In the genomic region with DNA sequence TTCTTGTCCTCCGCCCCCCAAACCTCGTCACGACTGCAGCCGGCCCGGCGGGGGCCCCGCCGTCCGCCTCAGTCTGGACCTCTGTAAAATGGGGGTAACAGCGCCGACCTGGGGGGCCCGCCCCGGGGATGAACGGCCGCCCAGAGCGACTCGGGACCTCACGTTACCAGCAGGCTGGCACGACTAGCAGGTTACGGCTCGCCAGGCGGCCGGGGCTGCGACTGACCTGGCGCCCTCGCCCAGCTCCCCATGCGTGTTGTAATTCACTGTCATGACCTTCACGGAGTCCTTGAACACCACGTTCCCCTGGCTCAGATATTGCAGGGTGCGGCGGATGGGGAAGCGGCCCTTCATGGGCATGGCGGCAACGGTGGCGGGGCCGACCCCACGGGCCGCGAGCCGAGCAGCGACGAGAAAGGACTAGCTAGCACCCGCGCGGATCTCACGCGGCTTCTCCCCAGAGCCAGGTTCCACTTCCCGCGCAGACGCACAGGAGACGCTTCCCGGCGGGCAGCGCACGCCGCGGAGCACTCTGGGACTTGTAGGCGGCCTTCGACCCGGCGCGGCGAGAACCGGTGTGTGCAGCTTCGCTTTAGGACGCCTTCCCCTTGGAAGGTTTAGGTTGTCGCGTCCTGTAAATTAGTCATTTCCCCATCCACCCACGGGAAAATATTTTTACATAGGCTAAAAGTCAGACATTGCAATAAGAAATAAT, we compare ENCODE assay signal across 1 cellular context.
TF ChIP-seq lines count a peak whose summit lies in the region.

A gene (minus strand): TSS at position 481 of the 715 bp plus-strand sequence. CDS start 121 bp downstream, at position 360.

TF ChIP-seq in K562, 482 proteins besides CTCF, POLR2A, EP300 and RAD21 (continued from another document and continues in another):
- TF ChIP-seq, protein P1, sequence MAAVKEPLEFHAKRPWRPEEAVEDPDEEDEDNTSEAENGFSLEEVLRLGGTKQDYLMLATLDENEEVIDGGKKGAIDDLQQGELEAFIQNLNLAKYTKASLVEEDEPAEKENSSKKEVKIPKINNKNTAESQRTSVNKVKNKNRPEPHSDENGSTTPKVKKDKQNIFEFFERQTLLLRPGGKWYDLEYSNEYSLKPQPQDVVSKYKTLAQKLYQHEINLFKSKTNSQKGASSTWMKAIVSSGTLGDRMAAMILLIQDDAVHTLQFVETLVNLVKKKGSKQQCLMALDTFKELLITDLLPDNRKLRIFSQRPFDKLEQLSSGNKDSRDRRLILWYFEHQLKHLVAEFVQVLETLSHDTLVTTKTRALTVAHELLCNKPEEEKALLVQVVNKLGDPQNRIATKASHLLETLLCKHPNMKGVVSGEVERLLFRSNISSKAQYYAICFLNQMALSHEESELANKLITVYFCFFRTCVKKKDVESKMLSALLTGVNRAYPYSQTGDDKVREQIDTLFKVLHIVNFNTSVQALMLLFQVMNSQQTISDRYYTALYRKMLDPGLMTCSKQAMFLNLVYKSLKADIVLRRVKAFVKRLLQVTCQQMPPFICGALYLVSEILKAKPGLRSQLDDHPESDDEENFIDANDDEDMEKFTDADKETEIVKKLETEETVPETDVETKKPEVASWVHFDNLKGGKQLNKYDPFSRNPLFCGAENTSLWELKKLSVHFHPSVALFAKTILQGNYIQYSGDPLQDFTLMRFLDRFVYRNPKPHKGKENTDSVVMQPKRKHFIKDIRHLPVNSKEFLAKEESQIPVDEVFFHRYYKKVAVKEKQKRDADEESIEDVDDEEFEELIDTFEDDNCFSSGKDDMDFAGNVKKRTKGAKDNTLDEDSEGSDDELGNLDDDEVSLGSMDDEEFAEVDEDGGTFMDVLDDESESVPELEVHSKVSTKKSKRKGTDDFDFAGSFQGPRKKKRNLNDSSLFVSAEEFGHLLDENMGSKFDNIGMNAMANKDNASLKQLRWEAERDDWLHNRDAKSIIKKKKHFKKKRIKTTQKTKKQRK (IDR thresholded peaks at IDR 0.05; ENCODE audit: borderline replicate concordance, low read depth, low read length): no peak
- TF ChIP-seq ZNF445 (CRISPR knock-in tag; IDR thresholded peaks at IDR 0.05; ENCODE audit: low read depth) (no peak), FOXM1 (IDR thresholded peaks at IDR 0.05; ENCODE audit: low read depth) (no peak), FOXM1 (CRISPR knock-in tag; IDR thresholded peaks at IDR 0.05; ENCODE audit: low read depth) (peak; percentile 67; the same call in 1 of the 2 replicates), CHD1 (IDR thresholded peaks at IDR 0.05; ENCODE audit: low read length) (peak; percentile 94), PCBP1 (IDR thresholded peaks at IDR 0.05; ENCODE audit: low read depth, low read length, poor library complexity, severe bottlenecking) (peak; percentile 25), GTF2A2 (tag; IDR thresholded peaks at IDR 0.05) (no peak), PTRF (tag; IDR thresholded peaks at IDR 0.05) (no peak), PRMT5 (CRISPR knock-in tag; IDR thresholded peaks at IDR 0.05) (no peak), ELF4 (CRISPR knock-in tag; IDR thresholded peaks at IDR 0.05) (0 out of 2 replicates have a peak, but pooled peaks have one; percentile 45), SMAD4 (CRISPR knock-in tag; conservative IDR thresholded peaks at IDR 0.05) (0 out of 2 replicates have a peak, but pooled peaks have one; percentile 26), RB1 (IDR thresholded peaks at IDR 0.05; ENCODE audit: low read depth) (peak; percentile 91), CBX8 (IDR thresholded peaks at IDR 0.05; ENCODE audit: borderline replicate concordance, extremely low read depth, low read depth, low read length, poor library complexity, severe bottlenecking) (no peak), ZNF431 (CRISPR knock-in tag; IDR thresholded peaks at IDR 0.05) (peak; percentile 75), SREBF2 (CRISPR knock-in tag; IDR thresholded peaks at IDR 0.05) (no peak), ZNF347 (CRISPR knock-in tag; IDR thresholded peaks at IDR 0.05; ENCODE audit: low read depth) (no peak), MIER1 (IDR thresholded peaks at IDR 0.05; ENCODE audit: low read depth) (no peak), TBL1XR1 (IDR thresholded peaks at IDR 0.05; ENCODE audit: low read length in 2 of 2) (0 out of 4 replicates have a peak, but pooled peaks of 1 of the 2 experiments have one; percentile 23), ZNF561 (CRISPR knock-in tag; conservative IDR thresholded peaks at IDR 0.05) (no peak), MAZ (CRISPR knock-in tag; conservative IDR thresholded peaks at IDR 0.05 in 1 of 2, IDR thresholded peaks at IDR 0.05 in 1 of 2) (peak in 1 of 2 experiments; percentile 70; a peak in 3 of 4 replicates), MYC (IDR thresholded peaks at IDR 0.05; ENCODE audit: low read depth, low read length) (peak; percentile 97), MYC (CRISPR knock-in tag; IDR thresholded peaks at IDR 0.05; ENCODE audit: borderline replicate concordance, low read depth) (peak; percentile 96), MCM3 (IDR thresholded peaks at IDR 0.05) (no peak), RBM39 (optimal IDR thresholded peaks at IDR 0.05; ENCODE audit: low read depth, low read length) (no peak), ZNF274 (IDR thresholded peaks at IDR 0.05; ENCODE audit: borderline replicate concordance, low read depth, low read length) (no peak), MEIS2 (IDR thresholded peaks at IDR 0.05; ENCODE audit: partially characterized antibody) (peak; percentile 81), PHF21A (IDR thresholded peaks at IDR 0.05; ENCODE audit: borderline replicate concordance, low read depth) (no peak), CCNT2 (IDR thresholded peaks at IDR 0.05; ENCODE audit: borderline replicate concordance, extremely low read depth, insufficient read length, low read depth, low read length) (peak; percentile 72), POLR3A (IDR thresholded peaks at IDR 0.05; ENCODE audit: borderline replicate concordance, extremely low read depth, insufficient read depth, insufficient read length) (no peak), TCF7 (IDR thresholded peaks at IDR 0.05; ENCODE audit: borderline replicate concordance) (peak; percentile 38; the same call in 1 of the 2 replicates), NFYB (IDR thresholded peaks at IDR 0.05; ENCODE audit: extremely low read depth, insufficient read length) (no peak), OTX1 (CRISPR knock-in tag; IDR thresholded peaks at IDR 0.05) (peak; percentile 84; the same call in 1 of the 2 replicates), CBFA2T3 (IDR thresholded peaks at IDR 0.05) (no peak), ZBTB8A (IDR thresholded peaks at IDR 0.05; ENCODE audit: partially characterized antibody) (no peak), ATF7 (IDR thresholded peaks at IDR 0.05) (peak; percentile 81), C11orf30 (IDR thresholded peaks at IDR 0.05; ENCODE audit: low read depth) (peak; percentile 15; the same call in 1 of the 2 replicates), KDM4B (IDR thresholded peaks at IDR 0.05; ENCODE audit: borderline replicate concordance in 2 of 2, low read depth in 1 of 2) (peak in 1 of 2 experiments; percentile 78; a peak in 1 of 4 replicates), ARID1B (IDR thresholded peaks at IDR 0.05) (0 out of 2 replicates have a peak, but pooled peaks have one; percentile 15), HNRNPL (IDR thresholded peaks at IDR 0.05; ENCODE audit: low read depth, low read length) (peak; percentile 77; the same call in 1 of the 2 replicates), TFAM (CRISPR knock-in tag; conservative IDR thresholded peaks at IDR 0.05) (no peak), BRD9 (IDR thresholded peaks at IDR 0.05; ENCODE audit: low read depth, partially characterized antibody) (no peak), EWSR1 (IDR thresholded peaks at IDR 0.05; ENCODE audit: borderline replicate concordance, low read depth, partially characterized antibody) (no peak), ATF1 (CRISPR knock-in tag; IDR thresholded peaks at IDR 0.05) (no peak), ATF1 (tag; IDR thresholded peaks at IDR 0.05) (peak; percentile 61; the same call in 1 of the 2 replicates)
- TF ChIP-seq, protein P2, sequence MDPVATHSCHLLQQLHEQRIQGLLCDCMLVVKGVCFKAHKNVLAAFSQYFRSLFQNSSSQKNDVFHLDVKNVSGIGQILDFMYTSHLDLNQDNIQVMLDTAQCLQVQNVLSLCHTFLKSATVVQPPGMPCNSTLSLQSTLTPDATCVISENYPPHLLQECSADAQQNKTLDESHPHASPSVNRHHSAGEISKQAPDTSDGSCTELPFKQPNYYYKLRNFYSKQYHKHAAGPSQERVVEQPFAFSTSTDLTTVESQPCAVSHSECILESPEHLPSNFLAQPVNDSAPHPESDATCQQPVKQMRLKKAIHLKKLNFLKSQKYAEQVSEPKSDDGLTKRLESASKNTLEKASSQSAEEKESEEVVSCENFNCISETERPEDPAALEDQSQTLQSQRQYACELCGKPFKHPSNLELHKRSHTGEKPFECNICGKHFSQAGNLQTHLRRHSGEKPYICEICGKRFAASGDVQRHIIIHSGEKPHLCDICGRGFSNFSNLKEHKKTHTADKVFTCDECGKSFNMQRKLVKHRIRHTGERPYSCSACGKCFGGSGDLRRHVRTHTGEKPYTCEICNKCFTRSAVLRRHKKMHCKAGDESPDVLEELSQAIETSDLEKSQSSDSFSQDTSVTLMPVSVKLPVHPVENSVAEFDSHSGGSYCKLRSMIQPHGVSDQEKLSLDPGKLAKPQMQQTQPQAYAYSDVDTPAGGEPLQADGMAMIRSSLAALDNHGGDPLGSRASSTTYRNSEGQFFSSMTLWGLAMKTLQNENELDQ (CRISPR knock-in tag; IDR thresholded peaks at IDR 0.05; ENCODE audit: borderline replicate concordance): no peak
- TF ChIP-seq, protein P3, sequence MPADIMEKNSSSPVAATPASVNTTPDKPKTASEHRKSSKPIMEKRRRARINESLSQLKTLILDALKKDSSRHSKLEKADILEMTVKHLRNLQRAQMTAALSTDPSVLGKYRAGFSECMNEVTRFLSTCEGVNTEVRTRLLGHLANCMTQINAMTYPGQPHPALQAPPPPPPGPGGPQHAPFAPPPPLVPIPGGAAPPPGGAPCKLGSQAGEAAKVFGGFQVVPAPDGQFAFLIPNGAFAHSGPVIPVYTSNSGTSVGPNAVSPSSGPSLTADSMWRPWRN (IDR thresholded peaks at IDR 0.05; ENCODE audit: low read depth): no peak
- TF ChIP-seq, protein P4, sequence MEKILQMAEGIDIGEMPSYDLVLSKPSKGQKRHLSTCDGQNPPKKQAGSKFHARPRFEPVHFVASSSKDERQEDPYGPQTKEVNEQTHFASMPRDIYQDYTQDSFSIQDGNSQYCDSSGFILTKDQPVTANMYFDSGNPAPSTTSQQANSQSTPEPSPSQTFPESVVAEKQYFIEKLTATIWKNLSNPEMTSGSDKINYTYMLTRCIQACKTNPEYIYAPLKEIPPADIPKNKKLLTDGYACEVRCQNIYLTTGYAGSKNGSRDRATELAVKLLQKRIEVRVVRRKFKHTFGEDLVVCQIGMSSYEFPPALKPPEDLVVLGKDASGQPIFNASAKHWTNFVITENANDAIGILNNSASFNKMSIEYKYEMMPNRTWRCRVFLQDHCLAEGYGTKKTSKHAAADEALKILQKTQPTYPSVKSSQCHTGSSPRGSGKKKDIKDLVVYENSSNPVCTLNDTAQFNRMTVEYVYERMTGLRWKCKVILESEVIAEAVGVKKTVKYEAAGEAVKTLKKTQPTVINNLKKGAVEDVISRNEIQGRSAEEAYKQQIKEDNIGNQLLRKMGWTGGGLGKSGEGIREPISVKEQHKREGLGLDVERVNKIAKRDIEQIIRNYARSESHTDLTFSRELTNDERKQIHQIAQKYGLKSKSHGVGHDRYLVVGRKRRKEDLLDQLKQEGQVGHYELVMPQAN (IDR thresholded peaks at IDR 0.05; ENCODE audit: borderline replicate concordance): peak; percentile 93
- TF ChIP-seq, protein P5, sequence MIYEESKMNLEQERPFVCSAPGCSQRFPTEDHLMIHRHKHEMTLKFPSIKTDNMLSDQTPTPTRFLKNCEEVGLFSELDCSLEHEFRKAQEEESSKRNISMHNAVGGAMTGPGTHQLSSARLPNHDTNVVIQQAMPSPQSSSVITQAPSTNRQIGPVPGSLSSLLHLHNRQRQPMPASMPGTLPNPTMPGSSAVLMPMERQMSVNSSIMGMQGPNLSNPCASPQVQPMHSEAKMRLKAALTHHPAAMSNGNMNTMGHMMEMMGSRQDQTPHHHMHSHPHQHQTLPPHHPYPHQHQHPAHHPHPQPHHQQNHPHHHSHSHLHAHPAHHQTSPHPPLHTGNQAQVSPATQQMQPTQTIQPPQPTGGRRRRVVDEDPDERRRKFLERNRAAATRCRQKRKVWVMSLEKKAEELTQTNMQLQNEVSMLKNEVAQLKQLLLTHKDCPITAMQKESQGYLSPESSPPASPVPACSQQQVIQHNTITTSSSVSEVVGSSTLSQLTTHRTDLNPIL (CRISPR knock-in tag; IDR thresholded peaks at IDR 0.05): no peak
- TF ChIP-seq, protein P6, sequence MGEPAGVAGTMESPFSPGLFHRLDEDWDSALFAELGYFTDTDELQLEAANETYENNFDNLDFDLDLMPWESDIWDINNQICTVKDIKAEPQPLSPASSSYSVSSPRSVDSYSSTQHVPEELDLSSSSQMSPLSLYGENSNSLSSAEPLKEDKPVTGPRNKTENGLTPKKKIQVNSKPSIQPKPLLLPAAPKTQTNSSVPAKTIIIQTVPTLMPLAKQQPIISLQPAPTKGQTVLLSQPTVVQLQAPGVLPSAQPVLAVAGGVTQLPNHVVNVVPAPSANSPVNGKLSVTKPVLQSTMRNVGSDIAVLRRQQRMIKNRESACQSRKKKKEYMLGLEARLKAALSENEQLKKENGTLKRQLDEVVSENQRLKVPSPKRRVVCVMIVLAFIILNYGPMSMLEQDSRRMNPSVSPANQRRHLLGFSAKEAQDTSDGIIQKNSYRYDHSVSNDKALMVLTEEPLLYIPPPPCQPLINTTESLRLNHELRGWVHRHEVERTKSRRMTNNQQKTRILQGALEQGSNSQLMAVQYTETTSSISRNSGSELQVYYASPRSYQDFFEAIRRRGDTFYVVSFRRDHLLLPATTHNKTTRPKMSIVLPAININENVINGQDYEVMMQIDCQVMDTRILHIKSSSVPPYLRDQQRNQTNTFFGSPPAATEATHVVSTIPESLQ (CRISPR knock-in tag; IDR thresholded peaks at IDR 0.05): 0 out of 2 replicates have a peak, but pooled peaks have one; percentile 18
- TF ChIP-seq, protein P7, sequence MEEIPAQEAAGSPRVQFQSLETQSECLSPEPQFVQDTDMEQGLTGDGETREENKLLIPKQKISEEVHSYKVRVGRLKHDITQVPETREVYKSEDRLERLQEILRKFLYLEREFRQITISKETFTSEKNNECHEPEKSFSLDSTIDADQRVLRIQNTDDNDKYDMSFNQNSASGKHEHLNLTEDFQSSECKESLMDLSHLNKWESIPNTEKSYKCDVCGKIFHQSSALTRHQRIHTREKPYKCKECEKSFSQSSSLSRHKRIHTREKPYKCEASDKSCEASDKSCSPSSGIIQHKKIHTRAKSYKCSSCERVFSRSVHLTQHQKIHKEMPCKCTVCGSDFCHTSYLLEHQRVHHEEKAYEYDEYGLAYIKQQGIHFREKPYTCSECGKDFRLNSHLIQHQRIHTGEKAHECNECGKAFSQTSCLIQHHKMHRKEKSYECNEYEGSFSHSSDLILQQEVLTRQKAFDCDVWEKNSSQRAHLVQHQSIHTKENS (CRISPR knock-in tag; IDR thresholded peaks at IDR 0.05): no peak
- TF ChIP-seq, protein P8, sequence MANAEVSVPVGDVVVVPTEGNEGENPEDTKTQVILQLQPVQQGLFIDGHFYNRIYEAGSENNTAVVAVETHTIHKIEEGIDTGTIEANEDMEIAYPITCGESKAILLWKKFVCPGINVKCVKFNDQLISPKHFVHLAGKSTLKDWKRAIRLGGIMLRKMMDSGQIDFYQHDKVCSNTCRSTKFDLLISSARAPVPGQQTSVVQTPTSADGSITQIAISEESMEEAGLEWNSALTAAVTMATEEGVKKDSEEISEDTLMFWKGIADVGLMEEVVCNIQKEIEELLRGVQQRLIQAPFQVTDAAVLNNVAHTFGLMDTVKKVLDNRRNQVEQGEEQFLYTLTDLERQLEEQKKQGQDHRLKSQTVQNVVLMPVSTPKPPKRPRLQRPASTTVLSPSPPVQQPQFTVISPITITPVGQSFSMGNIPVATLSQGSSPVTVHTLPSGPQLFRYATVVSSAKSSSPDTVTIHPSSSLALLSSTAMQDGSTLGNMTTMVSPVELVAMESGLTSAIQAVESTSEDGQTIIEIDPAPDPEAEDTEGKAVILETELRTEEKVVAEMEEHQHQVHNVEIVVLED (CRISPR knock-in tag; IDR thresholded peaks at IDR 0.05): peak; percentile 59; the same call in 1 of the 2 replicates
